ENCODE assay signal across 10 cellular contexts in the genomic region with DNA sequence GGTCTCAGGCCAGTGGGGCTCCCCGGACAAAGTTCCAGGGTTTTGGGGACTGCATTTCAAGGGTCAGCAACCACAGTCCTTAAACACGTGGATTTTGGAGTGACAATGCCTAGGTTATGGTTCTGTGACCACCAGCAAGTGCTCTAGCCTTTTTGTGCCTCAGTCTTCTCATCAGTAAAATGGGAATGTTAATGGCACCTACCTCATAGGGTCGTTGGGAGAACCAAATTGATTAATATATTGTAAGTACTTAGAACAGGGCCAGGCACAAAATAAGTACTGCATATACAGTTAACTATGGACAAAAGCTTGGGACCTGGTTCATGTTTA. TPM values are rescaled to one million over a fixed set of nuclear protein-coding genes. Genes with fewer than 3 reads are reported as not detected.
DNase-seq lines count a peak whose midpoint lies in the region; ATAC-seq and TF ChIP-seq lines count a peak whose summit lies in the region.
"Had no signal": no experiment of that assay in that cellular context is flagged by ENCODE, and none has a peak within 500 bp of the region (broad histone marks: within the 10 kb centered on the region; RNA-seq: fewer than 3 reads in every experiment).

No MANE protein-coding gene starts in this region.

- CTCF ChIA-PET in activated naive CD4-positive, alpha-beta T cell treated with anti-CD3 and anti-CD28 coated beads for 36 hours (lab: Charles Lee), result interaction anchor here (0.6 to 1.4 kb wide), 3 partner anchors 9 to 92 kb away, joined by 4 to 8 read pairs (median 4); no protein-coding TSS in a partner anchor

- peak overlapping the region; percentile 91 for H3K27ac Mint-ChIP-seq in activated naive CD4-positive, alpha-beta T cell treated with anti-CD3 and anti-CD28 coated beads for 36 hours
- peak overlapping the region; percentile 66 for H3K27ac Mint-ChIP-seq in mesothelial cell of epicardium

- H3K27ac ChIP-seq in brain microvascular endothelial cell (peak overlapping the region; percentile 99), tibial nerve (peak overlapping the region; percentile 47 to 89 (median 82))

- H3K4me1 Mint-ChIP-seq in activated naive CD4-positive, alpha-beta T cell treated with anti-CD3 and anti-CD28 coated beads for 36 hours (ENCODE audit: low read depth), result peaks cover 84% of the 10 kb centered on the region
- H3K4me1 Mint-ChIP-seq in mesothelial cell of epicardium, result peaks cover 17% of the 10 kb centered on the region

- TF ChIP-seq POLR2A in tibial nerve (IDR thresholded peaks at IDR 0.05), result no peak

- no peak for DNase-seq in activated naive CD4-positive, alpha-beta T cell treated with anti-CD3 and anti-CD28 coated beads for 36 hours
- no peak for DNase-seq in activated naive CD4-positive, alpha-beta T cell treated with anti-CD3 and anti-CD28 coated beads, Interleukin-2, amount 50 U/mL, for 16 hours
- DNase-seq in brain microvascular endothelial cell (no peak), mesothelial cell of epicardium (ENCODE audit: low spot score in 2 of 2, unreplicated experiment in 2 of 2) (no peak), tibial nerve (ENCODE audit: low spot score in 2 of 2) (no peak), ureter (ENCODE audit: low spot score) (no peak), NCI-H510A treated with DMSO at 0.1 percent for 48 hours (lab: John Stamatoyannopoulos, UW) (no peak)
- DNase-seq: BE2C had no signal

- no peaks in the 10 kb centered on the region for H3K9me3 Mint-ChIP-seq in activated naive CD4-positive, alpha-beta T cell treated with anti-CD3 and anti-CD28 coated beads for 36 hours
- peaks cover 6% of the 10 kb centered on the region for H3K9me3 Mint-ChIP-seq in mesothelial cell of epicardium

- no peak for ATAC-seq in HG02610 (IDR thresholded peaks at IDR 0.05; ENCODE audit: unreplicated experiment)

- no peaks in the 10 kb centered on the region for H3K27me3 Mint-ChIP-seq in activated naive CD4-positive, alpha-beta T cell treated with anti-CD3 and anti-CD28 coated beads for 36 hours (ENCODE audit: low read depth)
- no peaks in the 10 kb centered on the region for H3K27me3 Mint-ChIP-seq in mesothelial cell of epicardium (ENCODE audit: low read depth)

- TF ChIP-seq EP300 in tibial nerve (IDR thresholded peaks at IDR 0.05), result no peak

- in situ Hi-C loops in brain microvascular endothelial cell (cut with HindIII; ENCODE audit: low pct_ligation_motif_present, low sequenced_read_pairs), result no loop called here

- peaks cover 60% of the 10 kb centered on the region for H3K36me3 Mint-ChIP-seq in activated naive CD4-positive, alpha-beta T cell treated with anti-CD3 and anti-CD28 coated beads for 36 hours (ENCODE audit: low read depth)
- no peaks in the 10 kb centered on the region for H3K36me3 Mint-ChIP-seq in mesothelial cell of epicardium

- H3K36me3 ChIP-seq in brain microvascular endothelial cell (replicated peaks) (no peaks in the 10 kb centered on the region), tibial nerve (no peaks in the 10 kb centered on the region)
- H3K36me3 ChIP-seq: BE2C had no signal

- H3K27me3 ChIP-seq in brain microvascular endothelial cell (replicated peaks) (no peaks in the 10 kb centered on the region), tibial nerve (no peaks in the 10 kb centered on the region)
- H3K27me3 ChIP-seq: BE2C had no signal

- peak overlapping the region; percentile 55 for H3K4me3 Mint-ChIP-seq in activated naive CD4-positive, alpha-beta T cell treated with anti-CD3 and anti-CD28 coated beads for 36 hours
- no peak overlapping the region for H3K4me3 Mint-ChIP-seq in mesothelial cell of epicardium

- H3K4me3 ChIP-seq in brain microvascular endothelial cell (ENCODE audit: low read depth, low read length) (no peak overlapping the region), tibial nerve (no peak overlapping the region)
- H3K4me3 ChIP-seq: mucosa of descending colon had no signal

- no peak for TF ChIP-seq CTCF in brain microvascular endothelial cell (IDR thresholded peaks at IDR 0.05; ENCODE audit: low read depth, low read length, missing control alignments)
- TF ChIP-seq CTCF in mesothelial cell of epicardium (IDR thresholded peaks at IDR 0.05; ENCODE audit: unreplicated experiment), result no peak
- no peak for TF ChIP-seq CTCF in tibial nerve (IDR thresholded peaks at IDR 0.05)

- WGBS in tibial nerve, 2 donors, result 56 to 63% methylated on average over 3 of the region's 3 CpGs

- no peaks in the 10 kb centered on the region for H3K9me3 ChIP-seq in tibial nerve
- H3K9me3 ChIP-seq: BE2C, mucosa of descending colon had no signal

- intact Hi-C loops in activated naive CD4-positive, alpha-beta T cell treated with anti-CD3 and anti-CD28 coated beads for 36 hours (cut with micrococcal nuclease), result loop anchor here (1.0 kb wide), 2 partner anchors 9 to 90 kb away; no protein-coding TSS in a partner anchor

- peaks cover 0 to 42% (median 15%) of the 10 kb centered on the region in 4 donors for H3K4me1 ChIP-seq in tibial nerve
- H3K4me1 ChIP-seq: BE2C had no signal

RNA-seq across cellular contexts. Expression of a gene that starts 13.8 kb away (rescaled TPM):
- 100 to 1,000 TPM; 162 to 170 TPM for total RNA-seq in activated naive CD4-positive, alpha-beta T cell treated with anti-CD3 and anti-CD28 coated beads for 36 hours
- total RNA-seq in mesothelial cell of epicardium (6.4 to 8.2 TPM (median 6.8 TPM) in 3 replicates), tibial nerve (10 to 100 TPM; 19.2 to 43.3 (median 39.3) TPM), ureter (135 TPM)

RNA-seq across cellular contexts. Expression of a gene that starts 59.0 kb away (rescaled TPM):
- total RNA-seq in activated naive CD4-positive, alpha-beta T cell treated with anti-CD3 and anti-CD28 coated beads for 36 hours, result 100 to 1,000 TPM; 112 to 117 TPM
- 25.4 to 26.6 TPM (median 25.8 TPM) in 3 replicates for total RNA-seq in mesothelial cell of epicardium
- total RNA-seq in tibial nerve, result 10 to 100 TPM; 27.7 to 41.4 (median 31.5) TPM
- 66.1 TPM for total RNA-seq in ureter
